ENCODE assay signal across 11 cellular contexts in genomic region chrX:66164470-66164869, GRCh38. TPM values are rescaled to one million over a fixed set of nuclear protein-coding genes. Genes with fewer than 3 reads are reported as not detected.
DNase-seq lines count a peak whose midpoint lies in the region; ATAC-seq and TF ChIP-seq lines count a peak whose summit lies in the region.
"Had no signal": no experiment of that assay in that cellular context is flagged by ENCODE, and none has a peak within 500 bp of the region (broad histone marks: within the 10 kb centered on the region; RNA-seq: fewer than 3 reads in every experiment).

No MANE protein-coding gene starts in this region.

- H3K9ac ChIP-seq in IMR-90 (ENCODE audit: low read depth, low read length): peak overlapping the region; percentile 52

- ATAC-seq in IMR-90 (ENCODE audit: low read depth): no peak
- no peak for ATAC-seq in activated CD4-positive, CD25-positive, alpha-beta regulatory T cell treated with anti-CD3 and anti-CD28 coated beads, Interleukin-2, amount 50 U/mL, for 24 hours

- H2AK9ac ChIP-seq in IMR-90 (replicated peaks; ENCODE audit: low read depth, low read length, poor library complexity): no peak overlapping the region

- no peak overlapping the region for H3K4ac ChIP-seq in IMR-90 (ENCODE audit: low read depth, low read length)

- H3K9me3 ChIP-seq in IMR-90 (ENCODE audit: control insufficient read depth, insufficient read depth, low read length) (no peaks in the 10 kb centered on the region), muscle layer of duodenum (ENCODE audit: control insufficient read depth in 1 of 2, low read length in 2 of 2) (no peaks in the 10 kb centered on the region), suprapubic skin (no peaks in the 10 kb centered on the region), PC-9 (ENCODE audit: insufficient read depth, low read depth) (no peaks in the 10 kb centered on the region)

- H4K5ac ChIP-seq in IMR-90 (ENCODE audit: low read depth, low read length): no peak overlapping the region; the same call in 1 of the 2 replicates

- no peak overlapping the region for H3K56ac ChIP-seq in IMR-90 (ENCODE audit: extremely low read depth, insufficient read depth, low read length)

- WGBS in IMR-90 (ENCODE audit: extremely low coverage in 2 of 2, insufficient read length in 1 of 2), 2 experiments: no CpG with 5 or more reads among the region's 3 CpGs
- 24% methylated on average over 3 of the region's 3 CpGs for WGBS in suprapubic skin

- H3K79me2 ChIP-seq in PC-9 (ENCODE audit: low read depth): no peaks in the 10 kb centered on the region

- no peak for TF ChIP-seq POLR2A in IMR-90 (IDR thresholded peaks at IDR 0.05; ENCODE audit: low read depth, low read length)
- no peak for TF ChIP-seq POLR2A in suprapubic skin (IDR thresholded peaks at IDR 0.05)

- H2AK5ac ChIP-seq in IMR-90 (ENCODE audit: low read depth, low read length): no peak overlapping the region

- no peaks in the 10 kb centered on the region for H3F3A ChIP-seq in PC-9 (ENCODE audit: insufficient read depth, low read depth)

- CTCF ChIA-PET in IMR-90 (lab: Yijun Ruan, JAX) (interaction anchor here (0.6 kb wide), 1 partner anchor 24 kb away, joined by 3 read pairs; no protein-coding TSS in a partner anchor), PC-9 (lab: Charles Lee) (no interaction called here)

- no peak overlapping the region for H2BK120ac ChIP-seq in IMR-90 (ENCODE audit: low read depth, low read length)

- H3K4me3 ChIP-seq in IMR-90 (ENCODE audit: insufficient read depth, low read depth, low read length): peak overlapping the region; percentile 43
- H3K4me3 ChIP-seq in muscle layer of duodenum (ENCODE audit: low read depth in 1 of 2, low read length in 2 of 2): peak overlapping the region; percentile 62 to 74
- H3K4me3 ChIP-seq in suprapubic skin: peak overlapping the region; percentile 29
- no peak overlapping the region for H3K4me3 ChIP-seq in PC-9

- no peak overlapping the region for H2BK5ac ChIP-seq in IMR-90 (ENCODE audit: low read depth, low read length, poor library complexity, severe bottlenecking)

- BruUV-seq in IMR-90 (replicated peaks; lab: Mats Ljungman, UMichigan): no TSS peak
- BruUV-seq in PC-9 (replicated peaks; lab: Mats Ljungman, UMichigan): no TSS peak

- no peak for DNase-seq in IMR-90
- DNase-seq in fibroblast of peridontal ligament (ENCODE audit: extremely low read depth): peak; percentile 4
- DNase-seq in suprapubic skin (ENCODE audit: low spot score in 2 of 2): no peak
- no peak for DNase-seq in PC-9
- DNase-seq in LoVo (ENCODE audit: low spot score): no peak
- no peak for DNase-seq in ureter (ENCODE audit: low spot score)
- DNase-seq: activated CD4-positive, alpha-beta T cell treated with anti-CD3 and anti-CD28 coated beads, Interleukin-2, amount 50 U/mL, for 4 hours; activated naive CD4-positive, alpha-beta T cell treated with anti-CD3 and anti-CD28 coated beads, Interleukin-2, amount 50 U/mL, for 16 hours; Calu3 had no signal

- 0 out of 2 replicates have a peak overlapping the region, but pooled peaks have one; percentile 46 for H3K18ac ChIP-seq in IMR-90 (ENCODE audit: low read depth, low read length)

- no peaks in the 10 kb centered on the region for H3K9me2 ChIP-seq in PC-9 (ENCODE audit: insufficient read depth)

- no peaks in the 10 kb centered on the region for H3K9me1 ChIP-seq in IMR-90 (ENCODE audit: insufficient read depth, low read length)

- no peak for TF ChIP-seq CTCF in IMR-90 (conservative IDR thresholded peaks at IDR 0.05; ENCODE audit: low read depth, low read length)
- no peak for TF ChIP-seq CTCF in suprapubic skin (IDR thresholded peaks at IDR 0.05)
- TF ChIP-seq CTCF in PC-9 (conservative IDR thresholded peaks at IDR 0.05): no peak

- POLR2A ChIA-PET in IMR-90 (lab: Charles Lee; ENCODE audit: unreplicated experiment) (no interaction called here), PC-9 (lab: Charles Lee; ENCODE audit: unreplicated experiment) (no interaction called here)

- H2BK15ac ChIP-seq in IMR-90 (ENCODE audit: low read depth, low read length): no peak overlapping the region

- intact Hi-C loops in IMR-90 (cut with micrococcal nuclease) (no loop called here), PC-9 (cut with micrococcal nuclease; ENCODE audit: unreplicated experiment) (no loop called here)

- 0 out of 2 replicates have a peak overlapping the region, but pooled peaks have one; percentile 29 for H3K14ac ChIP-seq in IMR-90 (replicated peaks; ENCODE audit: low read depth, low read length)

- H3K79me1 ChIP-seq in IMR-90 (ENCODE audit: low read depth in 1 of 2, low read length in 2 of 2): no peaks in the 10 kb centered on the region; a peak in 1 of 4 replicates

- dilution Hi-C loops in IMR-90 (cut with HindIII; ENCODE audit: low sequenced_read_pairs, unreplicated experiment): no loop called here

- no peaks in the 10 kb centered on the region; the same call in 1 of the 2 replicates for H3K27me3 ChIP-seq in IMR-90 (ENCODE audit: control insufficient read depth, insufficient read depth, low read length)
- no peaks in the 10 kb centered on the region for H3K27me3 ChIP-seq in muscle layer of duodenum (ENCODE audit: low read depth, low read length)
- no peaks in the 10 kb centered on the region for H3K27me3 ChIP-seq in suprapubic skin
- no peaks in the 10 kb centered on the region for H3K27me3 ChIP-seq in PC-9 (ENCODE audit: insufficient read depth, low read depth)

- no peak overlapping the region for H4K91ac ChIP-seq in IMR-90 (ENCODE audit: insufficient read depth, low read depth, low read length)

- no peak overlapping the region for H2BK20ac ChIP-seq in IMR-90 (ENCODE audit: low read depth, low read length)

- H3K4me2 ChIP-seq in IMR-90 (ENCODE audit: low read depth, low read length) (peak overlapping the region; percentile 71), PC-9 (no peak overlapping the region)

- peak overlapping the region; percentile 41; the same call in 1 of the 2 replicates for H3K27ac ChIP-seq in IMR-90 (ENCODE audit: insufficient read depth, low read length)
- H3K27ac ChIP-seq in muscle layer of duodenum (ENCODE audit: low read length): peak overlapping the region; percentile 70
- peak overlapping the region; percentile 41 for H3K27ac ChIP-seq in suprapubic skin
- no peak overlapping the region for H3K27ac ChIP-seq in PC-9

- no peak overlapping the region for H3K23ac ChIP-seq in IMR-90 (ENCODE audit: low read depth, low read length)

- H2AFZ ChIP-seq in IMR-90 (replicated peaks; ENCODE audit: low read length, poor library complexity): no peak overlapping the region
- no peak overlapping the region for H2AFZ ChIP-seq in PC-9

- H4K20me1 ChIP-seq in IMR-90 (ENCODE audit: insufficient read depth, low read length) (no peaks in the 10 kb centered on the region), PC-9 (ENCODE audit: insufficient read depth) (no peaks in the 10 kb centered on the region)

- no peaks in the 10 kb centered on the region for H3K36me3 ChIP-seq in IMR-90 (ENCODE audit: control insufficient read depth, insufficient read depth, low read length)
- no peaks in the 10 kb centered on the region for H3K36me3 ChIP-seq in muscle layer of duodenum (ENCODE audit: control insufficient read depth in 1 of 2, insufficient read depth in 2 of 2, low read length in 2 of 2)
- H3K36me3 ChIP-seq in suprapubic skin: no peaks in the 10 kb centered on the region
- no peaks in the 10 kb centered on the region for H3K36me3 ChIP-seq in PC-9 (ENCODE audit: low read depth)

- TF ChIP-seq RAD21 in IMR-90 (IDR thresholded peaks at IDR 0.05; ENCODE audit: low read length): no peak

- H3K4me1 ChIP-seq in IMR-90 (ENCODE audit: control insufficient read depth, insufficient read depth, low read length) (no peaks in the 10 kb centered on the region), muscle layer of duodenum (ENCODE audit: control insufficient read depth in 1 of 2, insufficient read depth in 2 of 2, low read length in 2 of 2) (peaks cover 0 to 2% of the 10 kb centered on the region in 2 donors), suprapubic skin (no peaks in the 10 kb centered on the region), PC-9 (replicated peaks; ENCODE audit: insufficient read depth) (no peaks in the 10 kb centered on the region)

- TF ChIP-seq EP300 in suprapubic skin (IDR thresholded peaks at IDR 0.05): no peak

- in situ Hi-C loops in IMR-90 (cut with MboI; ENCODE audit: low sequenced_read_pairs): no loop called here

- H4K8ac ChIP-seq in IMR-90 (ENCODE audit: low read depth in 2 of 2, low read length in 2 of 2): peak overlapping the region in 1 of 2 experiments; percentile 64; a peak in 1 of 4 replicates

TF ChIP-seq in IMR-90, 13 proteins besides CTCF, POLR2A, EP300 and RAD21 (continues in another document):
- TF ChIP-seq ELK1 (IDR thresholded peaks at IDR 0.05; ENCODE audit: borderline replicate concordance, low read depth, low read length) (no peak), FOS (IDR thresholded peaks at IDR 0.05; ENCODE audit: low read depth, low read length) (no peak), SMC3 (IDR thresholded peaks at IDR 0.05; ENCODE audit: low read depth, low read length) (no peak), BHLHE40 (IDR thresholded peaks at IDR 0.05; ENCODE audit: low read depth, low read length) (no peak), USF2 (IDR thresholded peaks at IDR 0.05; ENCODE audit: low read depth, low read length) (no peak), RCOR1 (IDR thresholded peaks at IDR 0.05; ENCODE audit: insufficient replicate concordance, low read length) (no peak), NFE2L2 (IDR thresholded peaks at IDR 0.05; ENCODE audit: low read depth, low read length) (no peak), CHD1 (IDR thresholded peaks at IDR 0.05; ENCODE audit: low read depth, low read length) (no peak)

RNA-seq across cellular contexts. Expression of gene HEPH, which starts 0.4 kb away (rescaled TPM):
- 16.4 and 23.5 TPM in 2 replicates for total RNA-seq in IMR-90 (2012; rRNA removed)
- 21.1 and 29.5 TPM in 2 replicates for polyA plus RNA-seq in IMR-90 (2012; rRNA removed)
- 12.9 and 15.2 TPM in 2 replicates for polyA plus RNA-seq in IMR-90 (2012; cell fraction: cytosol; rRNA removed)
- 9.1 and 21.5 TPM in 2 replicates for polyA plus RNA-seq in IMR-90 (2012; cell fraction: nucleus; rRNA removed; ENCODE audit: low replicate concordance)
- total RNA-seq in suprapubic skin: 1 to 10 TPM; 2.8 to 9.8 (median 8.8) TPM
- total RNA-seq in PC-9 (2021): not detected in 2 replicates
- total RNA-seq in ureter: 15.7 TPM
- total RNA-seq: Calu3 had no signal
